ENCODE assay signal across 8 cellular contexts in the genomic region with DNA sequence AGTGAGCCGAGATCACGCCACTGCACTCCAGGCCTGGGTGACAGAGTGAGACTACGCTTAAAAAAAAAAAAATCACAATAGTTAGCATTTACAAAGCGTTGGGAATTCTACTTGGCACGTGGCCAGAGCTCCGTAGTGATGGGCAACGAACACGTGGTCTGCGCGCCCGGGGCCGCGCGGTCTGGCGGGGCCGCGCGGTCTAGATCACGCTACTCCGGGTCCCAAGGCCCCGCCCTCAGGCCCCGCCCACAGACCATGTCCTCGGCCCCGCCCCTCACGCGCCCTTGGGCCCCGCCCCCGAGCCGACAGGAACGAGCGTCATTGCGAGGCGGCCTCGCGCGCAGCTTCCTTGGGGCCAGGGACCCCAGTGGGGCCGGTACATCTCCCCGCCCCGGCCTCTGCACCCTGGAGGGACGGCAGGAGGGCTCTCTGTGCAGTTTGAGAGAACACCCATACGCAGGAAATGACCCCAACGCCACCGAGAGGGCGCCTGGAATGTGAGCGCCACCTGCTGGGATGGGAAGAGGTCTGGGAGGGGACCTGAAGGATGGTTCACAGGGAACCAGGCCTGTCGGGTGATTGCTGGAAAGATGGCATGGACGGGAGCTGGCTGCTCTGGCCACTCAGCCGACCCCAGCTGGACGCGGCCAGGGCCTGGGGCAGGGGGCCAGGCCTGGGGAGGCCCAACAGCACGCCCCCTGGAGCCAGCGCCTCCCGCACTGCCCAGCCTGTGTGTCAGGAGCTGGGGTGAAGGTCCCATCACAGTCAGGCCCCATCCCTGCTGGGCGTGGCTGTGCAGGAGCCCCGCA. TPM values are rescaled to one million over a fixed set of nuclear protein-coding genes. Genes with fewer than 3 reads are reported as not detected.
A peak's percentile ranks its signal among the peaks of the same experiment; 100 is the strongest.
DNase-seq lines count a peak whose midpoint lies in the region; ATAC-seq and TF ChIP-seq lines count a peak whose summit lies in the region.

No MANE protein-coding gene starts in this region.

- H3K4me3 Mint-ChIP-seq in activated naive CD8-positive, alpha-beta T cell, result peak overlapping the region; percentile 90

- TF ChIP-seq CTCF in ovary (IDR thresholded peaks at IDR 0.05), result peak; percentile 72 to 94 (median 90)

- 1 to 4% (median 2%) methylated on average over 36 to 55 of the region's 55 CpGs for WGBS in ovary, 3 donors
- 8% methylated on average over 55 of the region's 55 CpGs for WGBS in thymus

- TF ChIP-seq EP300 in ovary (IDR thresholded peaks at IDR 0.05), result no peak

- ATAC-seq in SK-N-SH treated with all-trans-retinoic acid at 6 μM for 48 hours (peak; percentile 79), Right ventricle myocardium inferior (peak; percentile 88)

- H3K9me3 ChIP-seq in ovary (no peaks in the 10 kb centered on the region), thymus (ENCODE audit: control insufficient read depth) (no peaks in the 10 kb centered on the region)

- DNase-seq in GM04503 (ENCODE audit: low read depth) (peak; percentile 40), HEK293T (ENCODE audit: extremely low spot score) (peak; percentile 95), NCI-H1092 (lab: John Stamatoyannopoulos, UW) (peak; percentile 94), Right ventricle myocardium inferior (ENCODE audit: missing footprints) (peak; percentile 99), ovary (peak; percentile 95 to 98 (median 98))

- no peaks in the 10 kb centered on the region for H3K36me3 ChIP-seq in ovary
- H3K36me3 ChIP-seq in thymus (ENCODE audit: control insufficient read depth, insufficient read depth), result peaks cover 13% of the 10 kb centered on the region

- H3K27ac ChIP-seq in ovary, result peak overlapping the region; percentile 73 to 84
- peak overlapping the region; percentile 96 for H3K27ac ChIP-seq in thymus (ENCODE audit: low read depth)

- H3K9me3 Mint-ChIP-seq in activated naive CD8-positive, alpha-beta T cell (ENCODE audit: low read depth), result no peaks in the 10 kb centered on the region

- intact Hi-C loops in Right ventricle myocardium inferior (cut with DNase I), result loop anchor here (2.0 to 5.0 kb wide), 3 partner anchors 33 to 141 kb away; a partner anchor contains a TSS
- intact Hi-C loops in ovary (cut with DNase I), result loop anchor here in 3 of 4 donors (5.0 kb wide), 3 partner anchors 64 to 211 kb away; a partner anchor contains a TSS

- POLR2A ChIA-PET in HEK293T (lab: Yijun Ruan, JAX), result interaction anchor here (0.6 to 4.7 kb wide), 11 partner anchors 8 to 240 kb away, joined by 3 to 41 read pairs (median 4); a partner anchor contains a TSS

- H3K27ac Mint-ChIP-seq in activated naive CD8-positive, alpha-beta T cell, result peak overlapping the region; percentile 92

- CTCF ChIA-PET in HEK293T (lab: Yijun Ruan, JAX), result interaction anchor here (0.6 to 1.3 kb wide), 4 partner anchors 41 to 190 kb away, joined by 3 to 5 read pairs (median 4); no protein-coding TSS in a partner anchor

- peaks cover 2% of the 10 kb centered on the region for H3K4me1 ChIP-seq in ovary (ENCODE audit: insufficient read depth)
- H3K4me1 ChIP-seq in thymus (ENCODE audit: control insufficient read depth, insufficient read depth, low read length), result peaks cover 9% of the 10 kb centered on the region

- H3K27me3 ChIP-seq in ovary (no peaks in the 10 kb centered on the region), thymus (ENCODE audit: control insufficient read depth, insufficient read depth) (no peaks in the 10 kb centered on the region)

- TF ChIP-seq POLR2A in ovary (IDR thresholded peaks at IDR 0.05), result peak; percentile 90

- H3K4me1 Mint-ChIP-seq in activated naive CD8-positive, alpha-beta T cell (ENCODE audit: low read depth), result peaks cover 21% of the 10 kb centered on the region

- H3K36me3 Mint-ChIP-seq in activated naive CD8-positive, alpha-beta T cell, result no peaks in the 10 kb centered on the region

- no peaks in the 10 kb centered on the region for H3K27me3 Mint-ChIP-seq in activated naive CD8-positive, alpha-beta T cell

- H3K4me3 ChIP-seq in ovary (peak overlapping the region; percentile 71), thymus (ENCODE audit: low read length) (peak overlapping the region; percentile 68)

TF ChIP-seq in HEK293T, 16 proteins besides CTCF, POLR2A, EP300 and RAD21:
- TF ChIP-seq L3MBTL2 (conservative IDR thresholded peaks at IDR 0.05) (peak; percentile 84), LEF1 (IDR thresholded peaks at IDR 0.05; ENCODE audit: borderline replicate concordance) (no peak)
- TF ChIP-seq, protein P1, sequence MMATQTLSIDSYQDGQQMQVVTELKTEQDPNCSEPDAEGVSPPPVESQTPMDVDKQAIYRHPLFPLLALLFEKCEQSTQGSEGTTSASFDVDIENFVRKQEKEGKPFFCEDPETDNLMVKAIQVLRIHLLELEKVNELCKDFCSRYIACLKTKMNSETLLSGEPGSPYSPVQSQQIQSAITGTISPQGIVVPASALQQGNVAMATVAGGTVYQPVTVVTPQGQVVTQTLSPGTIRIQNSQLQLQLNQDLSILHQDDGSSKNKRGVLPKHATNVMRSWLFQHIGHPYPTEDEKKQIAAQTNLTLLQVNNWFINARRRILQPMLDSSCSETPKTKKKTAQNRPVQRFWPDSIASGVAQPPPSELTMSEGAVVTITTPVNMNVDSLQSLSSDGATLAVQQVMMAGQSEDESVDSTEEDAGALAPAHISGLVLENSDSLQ (IDR thresholded peaks at IDR 0.05), result peak; percentile 80

TF ChIP-seq in SK-N-SH treated with all-trans-retinoic acid at 6 μM for 48 hours, 23 proteins besides CTCF, POLR2A, EP300 and RAD21:
- TF ChIP-seq BACH2 (CRISPR knock-in tag; IDR thresholded peaks at IDR 0.05; ENCODE audit: borderline replicate concordance) (no peak), CSDC2 (CRISPR knock-in tag; IDR thresholded peaks at IDR 0.05) (0 out of 2 replicates have a peak, but pooled peaks have one; percentile 27), TOX (CRISPR knock-in tag; IDR thresholded peaks at IDR 0.05; ENCODE audit: borderline replicate concordance) (no peak)
- TF ChIP-seq, protein P2, sequence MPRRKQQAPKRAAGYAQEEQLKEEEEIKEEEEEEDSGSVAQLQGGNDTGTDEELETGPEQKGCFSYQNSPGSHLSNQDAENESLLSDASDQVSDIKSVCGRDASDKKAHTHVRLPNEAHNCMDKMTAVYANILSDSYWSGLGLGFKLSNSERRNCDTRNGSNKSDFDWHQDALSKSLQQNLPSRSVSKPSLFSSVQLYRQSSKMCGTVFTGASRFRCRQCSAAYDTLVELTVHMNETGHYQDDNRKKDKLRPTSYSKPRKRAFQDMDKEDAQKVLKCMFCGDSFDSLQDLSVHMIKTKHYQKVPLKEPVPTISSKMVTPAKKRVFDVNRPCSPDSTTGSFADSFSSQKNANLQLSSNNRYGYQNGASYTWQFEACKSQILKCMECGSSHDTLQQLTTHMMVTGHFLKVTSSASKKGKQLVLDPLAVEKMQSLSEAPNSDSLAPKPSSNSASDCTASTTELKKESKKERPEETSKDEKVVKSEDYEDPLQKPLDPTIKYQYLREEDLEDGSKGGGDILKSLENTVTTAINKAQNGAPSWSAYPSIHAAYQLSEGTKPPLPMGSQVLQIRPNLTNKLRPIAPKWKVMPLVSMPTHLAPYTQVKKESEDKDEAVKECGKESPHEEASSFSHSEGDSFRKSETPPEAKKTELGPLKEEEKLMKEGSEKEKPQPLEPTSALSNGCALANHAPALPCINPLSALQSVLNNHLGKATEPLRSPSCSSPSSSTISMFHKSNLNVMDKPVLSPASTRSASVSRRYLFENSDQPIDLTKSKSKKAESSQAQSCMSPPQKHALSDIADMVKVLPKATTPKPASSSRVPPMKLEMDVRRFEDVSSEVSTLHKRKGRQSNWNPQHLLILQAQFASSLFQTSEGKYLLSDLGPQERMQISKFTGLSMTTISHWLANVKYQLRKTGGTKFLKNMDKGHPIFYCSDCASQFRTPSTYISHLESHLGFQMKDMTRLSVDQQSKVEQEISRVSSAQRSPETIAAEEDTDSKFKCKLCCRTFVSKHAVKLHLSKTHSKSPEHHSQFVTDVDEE (CRISPR knock-in tag; IDR thresholded peaks at IDR 0.05), result 0 out of 2 replicates have a peak, but pooled peaks have one; percentile 29
- TF ChIP-seq, protein P3, sequence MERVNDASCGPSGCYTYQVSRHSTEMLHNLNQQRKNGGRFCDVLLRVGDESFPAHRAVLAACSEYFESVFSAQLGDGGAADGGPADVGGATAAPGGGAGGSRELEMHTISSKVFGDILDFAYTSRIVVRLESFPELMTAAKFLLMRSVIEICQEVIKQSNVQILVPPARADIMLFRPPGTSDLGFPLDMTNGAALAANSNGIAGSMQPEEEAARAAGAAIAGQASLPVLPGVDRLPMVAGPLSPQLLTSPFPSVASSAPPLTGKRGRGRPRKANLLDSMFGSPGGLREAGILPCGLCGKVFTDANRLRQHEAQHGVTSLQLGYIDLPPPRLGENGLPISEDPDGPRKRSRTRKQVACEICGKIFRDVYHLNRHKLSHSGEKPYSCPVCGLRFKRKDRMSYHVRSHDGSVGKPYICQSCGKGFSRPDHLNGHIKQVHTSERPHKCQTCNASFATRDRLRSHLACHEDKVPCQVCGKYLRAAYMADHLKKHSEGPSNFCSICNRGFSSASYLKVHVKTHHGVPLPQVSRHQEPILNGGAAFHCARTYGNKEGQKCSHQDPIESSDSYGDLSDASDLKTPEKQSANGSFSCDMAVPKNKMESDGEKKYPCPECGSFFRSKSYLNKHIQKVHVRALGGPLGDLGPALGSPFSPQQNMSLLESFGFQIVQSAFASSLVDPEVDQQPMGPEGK (CRISPR knock-in tag; IDR thresholded peaks at IDR 0.05; ENCODE audit: borderline replicate concordance), result peak; percentile 53; the same call in 1 of the 2 replicates

RNA-seq across cellular contexts. Expression of a gene that starts 2.0 kb away (rescaled TPM):
- total RNA-seq in Right ventricle myocardium inferior (27.8 TPM), ovary (10 to 100 TPM; 34.4 to 56.5 (median 42.7) TPM)
- polyA plus RNA-seq in ovary (10 to 100 TPM; 17.1 to 38.6 TPM), thymus (24.1 TPM)

RNA-seq across cellular contexts. Expression of a gene that starts 6.3 kb away (rescaled TPM):
- total RNA-seq in Right ventricle myocardium inferior (0.41 TPM), ovary (10 to 100 TPM in 1 of 7 donors, 1 to 10 TPM in 2, under 1 TPM in 4; 0.15 to 11.4 (median 0.82) TPM)
- polyA plus RNA-seq in ovary (under 1 TPM; 0.12 to 0.31 TPM), thymus (114 TPM)

RNA-seq across cellular contexts. Expression of a gene that starts 33.3 kb away (rescaled TPM):
- 50.0 TPM for total RNA-seq in Right ventricle myocardium inferior
- total RNA-seq in ovary, result 10 to 100 TPM; 15.0 to 52.6 (median 27.5) TPM
- 10 to 100 TPM in 1 of 2 donors, 1 to 10 TPM in 1; 1.5 to 39.5 TPM for polyA plus RNA-seq in ovary
- polyA plus RNA-seq in thymus, result 153 TPM

RNA-seq across cellular contexts. Expression of a gene that starts 54.1 kb away (rescaled TPM):
- total RNA-seq in Right ventricle myocardium inferior (0.32 TPM), ovary (10 to 100 TPM in 1 of 7 donors, 1 to 10 TPM in 4, under 1 TPM in 2; 0.30 to 56.8 (median 3.4) TPM)
- polyA plus RNA-seq in ovary (under 1 TPM in 1 of 2 donors, not detected in 1; 0.21 TPM), thymus (26.5 TPM)

RNA-seq across cellular contexts. Expression of a gene that starts 58.9 kb away (rescaled TPM):
- total RNA-seq in Right ventricle myocardium inferior, result 190 TPM
- total RNA-seq in ovary, result 100 to 1,000 TPM; 105 to 233 (median 169) TPM
- 100 to 1,000 TPM in 1 of 2 donors, 10 to 100 TPM in 1; 17.4 to 147 TPM for polyA plus RNA-seq in ovary
- polyA plus RNA-seq in thymus, result 114 TPM

Comparison
In these comparisons a context has a peak if more than half of its experiments do, and no peak if none do; other contexts are left out.
1. Peak in every context shown above with its lines: DNase-seq, ATAC-seq, H3K4me3 ChIP-seq and H3K27ac ChIP-seq.
2. DNase-seq: peak in every context shown above with its lines; median percentile 99 in Right ventricle myocardium inferior; 98 in ovary; 95 in HEK293T; 94 in NCI-H1092; 40 in GM04503.